In genomic region chr3:118501152-118501551, GRCh38 we compare ENCODE assay signal across 10 cellular contexts.
DNase-seq lines count a peak whose midpoint lies in the region; ATAC-seq, FAIRE-seq and TF ChIP-seq lines count a peak whose summit lies in the region.
"Had no signal": no experiment of that assay in that cellular context is flagged by ENCODE, and none has a peak within 500 bp of the region (broad histone marks: within the 10 kb centered on the region; RNA-seq: fewer than 3 reads in every experiment).

No MANE protein-coding gene starts in this region.

- H3K4me2 ChIP-seq in GM12878 (ENCODE audit: control insufficient read depth, insufficient read depth) = no peak overlapping the region

- no peak for TF ChIP-seq EP300 in GM12878 (IDR thresholded peaks at IDR 0.05; ENCODE audit: borderline replicate concordance in 1 of 2, control insufficient read depth in 1 of 2, low read depth in 2 of 2, low read length in 2 of 2)

- peak overlapping the region; percentile 36; the same call in 1 of the 2 replicates for H2AFZ ChIP-seq in GM12878 (ENCODE audit: control insufficient read depth, low read depth, low read length)

- DNase-seq in D341Med (ENCODE audit: low spot score) (peak; percentile 55), NCI-H1092 treated with DMSO at 0.1 percent for 48 hours (lab: John Stamatoyannopoulos, UW) (peak; percentile 97), GM12878 (ENCODE audit: low read depth, low spot score) (no peak), nephron progenitor cell (peak; percentile 26), foreskin melanocyte (no peak), NCI-H2227 treated with DMSO at 0.1 percent for 48 hours (lab: John Stamatoyannopoulos, UW) (no peak)
- DNase-seq in activated T-cell treated with anti-CD3 and anti-CD28 coated beads, Interleukin-2, amount 50 U/mL, for 24 hours = no peak
- DNase-seq: activated naive CD8-positive, alpha-beta T cell treated with anti-CD3 and anti-CD28 coated beads, Interleukin-2, amount 10 ng/mL, durations not matched to agents 7 days and 5 days had no signal

- H3K4me3 ChIP-seq in GM12878 = no peak overlapping the region
- H3K4me3 ChIP-seq: upper lobe of left lung had no signal

- POLR2A ChIA-PET in GM12878 (lab: Charles Lee) = no interaction called here

- no peak for TF ChIP-seq POLR2A in GM12878 (IDR thresholded peaks at IDR 0.05; ENCODE audit: low read depth, low read length)

- H3K9me3 ChIP-seq in GM12878 (replicated peaks; ENCODE audit: control insufficient read depth, insufficient read depth, low read length) = no peaks in the 10 kb centered on the region
- H3K9me3 ChIP-seq: upper lobe of left lung had no signal

- no peak overlapping the region for H3K27ac Mint-ChIP-seq in nephron progenitor cell
- no peak overlapping the region for H3K27ac Mint-ChIP-seq in activated T-cell treated with anti-CD3 and anti-CD28 coated beads, Interleukin-2, amount 50 U/mL, for 24 hours
- H3K27ac Mint-ChIP-seq: activated naive CD8-positive, alpha-beta T cell treated with anti-CD3 and anti-CD28 coated beads, Interleukin-2, amount 10 ng/mL, durations not matched to agents 7 days and 5 days had no signal

- H3K79me2 ChIP-seq in GM12878 (ENCODE audit: control insufficient read depth, insufficient read depth, low read length) = no peaks in the 10 kb centered on the region

- H4K20me1 ChIP-seq in GM12878 (ENCODE audit: control insufficient read depth, insufficient read depth) = no peaks in the 10 kb centered on the region

- H3K4me3 Mint-ChIP-seq in nephron progenitor cell = no peak overlapping the region
- no peak overlapping the region for H3K4me3 Mint-ChIP-seq in activated T-cell treated with anti-CD3 and anti-CD28 coated beads, Interleukin-2, amount 50 U/mL, for 24 hours
- H3K4me3 Mint-ChIP-seq: activated naive CD8-positive, alpha-beta T cell treated with anti-CD3 and anti-CD28 coated beads, Interleukin-2, amount 10 ng/mL, durations not matched to agents 7 days and 5 days had no signal

- FAIRE-seq in GM12878 (lab: Jason Lieb, UNC) = no peak

- no peak for TF ChIP-seq CTCF in GM12878 (IDR thresholded peaks at IDR 0.05 in 2 of 3, conservative IDR thresholded peaks at IDR 0.05 in 1 of 3; ENCODE audit: control insufficient read depth in 2 of 3, extremely low read depth in 1 of 3, insufficient read depth in 1 of 3, low read depth in 3 of 3, low read length in 3 of 3)
- TF ChIP-seq CTCF in nephron progenitor cell (IDR thresholded peaks at IDR 0.05) = peak; percentile 24

- H3K4me1 ChIP-seq in GM12878 (ENCODE audit: control insufficient read depth, insufficient read depth, low read length) = no peaks in the 10 kb centered on the region

- ATAC-seq in GM12878 = peak; percentile 54
- ATAC-seq in GM19328 (IDR thresholded peaks at IDR 0.05; ENCODE audit: unreplicated experiment) = no peak

- H3K4me1 Mint-ChIP-seq in nephron progenitor cell = no peaks in the 10 kb centered on the region
- H3K4me1 Mint-ChIP-seq in activated T-cell treated with anti-CD3 and anti-CD28 coated beads, Interleukin-2, amount 50 U/mL, for 24 hours (ENCODE audit: low read depth) = no peaks in the 10 kb centered on the region
- H3K4me1 Mint-ChIP-seq: activated naive CD8-positive, alpha-beta T cell treated with anti-CD3 and anti-CD28 coated beads, Interleukin-2, amount 10 ng/mL, durations not matched to agents 7 days and 5 days had no signal

- H3K9me3 Mint-ChIP-seq in nephron progenitor cell = no peaks in the 10 kb centered on the region
- H3K9me3 Mint-ChIP-seq in activated T-cell treated with anti-CD3 and anti-CD28 coated beads, Interleukin-2, amount 50 U/mL, for 24 hours = peaks cover 3% of the 10 kb centered on the region
- H3K9me3 Mint-ChIP-seq: activated naive CD8-positive, alpha-beta T cell treated with anti-CD3 and anti-CD28 coated beads, Interleukin-2, amount 10 ng/mL, durations not matched to agents 7 days and 5 days had no signal

- no peaks in the 10 kb centered on the region for H3K36me3 ChIP-seq in GM12878 (ENCODE audit: control insufficient read depth in 2 of 2, insufficient read depth in 2 of 2, low read length in 1 of 2)
- H3K36me3 ChIP-seq: upper lobe of left lung had no signal

- WGBS in GM12878 (ENCODE audit: insufficient coverage, insufficient replicate concordance, low lambda C conversion rate, missing lambda C conversion rate) = 5% methylated on average over 1 of the region's 1 CpG

- SMC1A ChIA-PET in GM12878 (lab: Charles Lee; ENCODE audit: uncharacterized antibody, unreplicated experiment) = no interaction called here

- no peaks in the 10 kb centered on the region for H3K36me3 Mint-ChIP-seq in nephron progenitor cell (ENCODE audit: low read depth)
- H3K36me3 Mint-ChIP-seq in activated T-cell treated with anti-CD3 and anti-CD28 coated beads, Interleukin-2, amount 50 U/mL, for 24 hours (ENCODE audit: low read depth) = no peaks in the 10 kb centered on the region
- H3K36me3 Mint-ChIP-seq: activated naive CD8-positive, alpha-beta T cell treated with anti-CD3 and anti-CD28 coated beads, Interleukin-2, amount 10 ng/mL, durations not matched to agents 7 days and 5 days had no signal

- intact Hi-C loops in GM12878 (cut with micrococcal nuclease; ENCODE audit: unreplicated experiment) = no loop called here

- H3K27me3 Mint-ChIP-seq in nephron progenitor cell (ENCODE audit: low read depth, poor library complexity) = peaks cover 3% of the 10 kb centered on the region
- H3K27me3 Mint-ChIP-seq in activated T-cell treated with anti-CD3 and anti-CD28 coated beads, Interleukin-2, amount 50 U/mL, for 24 hours = no peaks in the 10 kb centered on the region
- H3K27me3 Mint-ChIP-seq: activated naive CD8-positive, alpha-beta T cell treated with anti-CD3 and anti-CD28 coated beads, Interleukin-2, amount 10 ng/mL, durations not matched to agents 7 days and 5 days had no signal

- H3K27ac ChIP-seq in GM12878 (ENCODE audit: control insufficient read depth, insufficient read depth) = no peak overlapping the region
- H3K27ac ChIP-seq: upper lobe of left lung had no signal

- CTCF ChIA-PET in GM12878 (lab: Yijun Ruan, JAX) = interaction anchor here (0.7 kb wide), 1 partner anchor 284 kb away, joined by 5 read pairs; no protein-coding TSS in a partner anchor

- RAD21 ChIA-PET in GM12878 (lab: Charles Lee; ENCODE audit: unreplicated experiment) = interaction anchor here (0.6 kb wide), 1 partner anchor 309 kb away, joined by 5 read pairs; no protein-coding TSS in a partner anchor

- H3K9ac ChIP-seq in GM12878 (ENCODE audit: control insufficient read depth, insufficient read depth, low read length) = no peak overlapping the region

- no peak for TF ChIP-seq RAD21 in GM12878 (IDR thresholded peaks at IDR 0.05; ENCODE audit: insufficient read depth, low read depth, low read length)

- no peaks in the 10 kb centered on the region for H3K27me3 ChIP-seq in GM12878 (replicated peaks in 1 of 2; ENCODE audit: control insufficient read depth in 2 of 2, insufficient read depth in 2 of 2, low read length in 1 of 2)
- H3K27me3 ChIP-seq: upper lobe of left lung had no signal

- BruUV-seq in GM12878 (replicated peaks; lab: Mats Ljungman, UMichigan) = no TSS peak

- in situ Hi-C loops in GM12878 (cut with MboI) = no loop called here

TF ChIP-seq in GM12878, 131 proteins besides CTCF, POLR2A, EP300 and RAD21 (continues in another document):
- TF ChIP-seq BCLAF1 (IDR thresholded peaks at IDR 0.05) (no peak), SMC3 (IDR thresholded peaks at IDR 0.05; ENCODE audit: borderline replicate concordance, low read length) (no peak), ZNF687 (IDR thresholded peaks at IDR 0.05) (no peak)

Comparison
In these comparisons a context has a peak if more than half of its experiments do, and no peak if none do; other contexts are left out.
1. DNase-seq: peak in D341Med (single experiment), NCI-H1092 treated with DMSO at 0.1 percent for 48 hours (single experiment) and nephron progenitor cell (single experiment); none in GM12878 (single experiment), foreskin melanocyte (single experiment), NCI-H2227 treated with DMSO at 0.1 percent for 48 hours (single experiment) and activated T-cell treated with anti-CD3 and anti-CD28 coated beads, Interleukin-2, amount 50 U/mL, for 24 hours (single experiment).